ENCODE assay signal across 8 cellular contexts in the genomic region with DNA sequence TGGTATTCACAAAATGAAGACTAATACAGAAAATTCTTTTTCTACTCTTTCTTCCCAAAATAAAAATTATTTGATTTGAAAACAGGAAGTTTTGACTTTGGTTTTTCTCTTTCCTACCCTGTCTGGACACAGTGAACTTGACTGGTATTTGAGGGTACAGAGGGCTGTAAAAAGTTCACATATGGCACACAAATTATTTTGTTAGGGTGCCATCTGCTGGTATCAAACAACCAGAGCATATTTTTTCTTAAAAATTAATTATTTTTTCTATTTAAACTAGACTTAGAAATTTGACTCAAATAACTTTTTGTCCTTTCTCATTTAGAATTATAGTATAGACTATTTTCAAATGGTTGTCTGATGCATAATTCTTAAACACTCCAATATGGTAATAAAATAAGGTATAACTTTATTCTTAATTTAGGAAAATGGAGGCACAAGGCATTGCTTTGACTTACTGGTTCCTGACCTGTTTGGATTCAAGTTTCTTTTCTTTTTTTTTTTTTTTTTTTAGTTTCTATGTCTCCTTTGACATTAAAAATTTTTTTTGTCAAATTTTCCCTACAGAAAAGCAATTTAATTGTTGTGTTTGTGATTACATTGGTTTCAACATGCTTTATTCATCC.
DNase-seq lines count a peak whose midpoint lies in the region; ATAC-seq, FAIRE-seq and TF ChIP-seq lines count a peak whose summit lies in the region.

No MANE protein-coding gene starts in this region.

- FAIRE-seq in GM12892 (lab: Jason Lieb, UNC), result no peak

- H3K9me3 ChIP-seq in heart right ventricle, result peaks cover 0 to 4% (median 0%) of the 10 kb centered on the region in 11 donors

- intact Hi-C loops in heart right ventricle (cut with DNase I), result loop anchor here in 8 of 10 donors (5.0 to 10.0 kb wide), 3 partner anchors 780 to 785 kb away; no protein-coding TSS in a partner anchor
- intact Hi-C loops in left ventricle myocardium superior (cut with micrococcal nuclease), result no loop called here

- no peak for TF ChIP-seq POLR2A in GM12892 (IDR thresholded peaks at IDR 0.05; ENCODE audit: low read depth, low read length)

- no peaks in the 10 kb centered on the region for H3K4me1 Mint-ChIP-seq in type B pancreatic cell (ENCODE audit: unreplicated experiment)
- H3K4me1 Mint-ChIP-seq in activated naive CD8-positive, alpha-beta T cell treated with anti-CD3 and anti-CD28 coated beads, Interleukin-2, amount 50 U/mL, for 24 hours, result no peaks in the 10 kb centered on the region

- DNase-seq in heart right ventricle (no peak), left ventricle myocardium superior (no peak), NCI-H774 (lab: John Stamatoyannopoulos, UW) (peak; percentile 13), fibroblast of the aortic adventitia (ENCODE audit: low read depth) (peak; percentile 61), type B pancreatic cell (ENCODE audit: extremely low spot score, unreplicated experiment) (no peak), GM12892 (ENCODE audit: insufficient read length) (no peak), SK-N-DZ (ENCODE audit: low spot score) (no peak)
- no peak for DNase-seq in activated naive CD8-positive, alpha-beta T cell treated with anti-CD3 and anti-CD28 coated beads, Interleukin-2, amount 50 U/mL, for 24 hours

- H3K36me3 Mint-ChIP-seq in type B pancreatic cell, result no peaks in the 10 kb centered on the region
- H3K36me3 Mint-ChIP-seq in activated naive CD8-positive, alpha-beta T cell treated with anti-CD3 and anti-CD28 coated beads, Interleukin-2, amount 50 U/mL, for 24 hours (ENCODE audit: low read depth), result no peaks in the 10 kb centered on the region

- no peaks in the 10 kb centered on the region for H3K9me3 Mint-ChIP-seq in type B pancreatic cell
- H3K9me3 Mint-ChIP-seq in activated naive CD8-positive, alpha-beta T cell treated with anti-CD3 and anti-CD28 coated beads, Interleukin-2, amount 50 U/mL, for 24 hours, result no peaks in the 10 kb centered on the region

- no peak overlapping the region for H3K27ac ChIP-seq in heart right ventricle

- no peak overlapping the region for H3K4me3 Mint-ChIP-seq in type B pancreatic cell
- no peak overlapping the region for H3K4me3 Mint-ChIP-seq in activated naive CD8-positive, alpha-beta T cell treated with anti-CD3 and anti-CD28 coated beads, Interleukin-2, amount 50 U/mL, for 24 hours

- H3K4me3 ChIP-seq in heart right ventricle, result no peak overlapping the region
- no peak overlapping the region for H3K4me3 ChIP-seq in fibroblast of the aortic adventitia (ENCODE audit: low read depth, low read length)

- no peaks in the 10 kb centered on the region for H3K4me1 ChIP-seq in heart right ventricle

- H3K27ac Mint-ChIP-seq in type B pancreatic cell, result no peak overlapping the region
- no peak overlapping the region for H3K27ac Mint-ChIP-seq in activated naive CD8-positive, alpha-beta T cell treated with anti-CD3 and anti-CD28 coated beads, Interleukin-2, amount 50 U/mL, for 24 hours

- peaks cover 0 to 24% (median 6%) of the 10 kb centered on the region in 7 donors for H3K27me3 ChIP-seq in heart right ventricle

- no peaks in the 10 kb centered on the region for H3K36me3 ChIP-seq in heart right ventricle

- TF ChIP-seq CTCF in heart right ventricle (IDR thresholded peaks at IDR 0.05) (peak in 7 of 9 donors; percentile 33 to 55 (median 41)), fibroblast of the aortic adventitia (IDR thresholded peaks at IDR 0.05; ENCODE audit: insufficient read depth, low read length) (peak; percentile 50), type B pancreatic cell (conservative IDR thresholded peaks at IDR 0.05) (peak; percentile 79)

- ATAC-seq in heart right ventricle, result no peak
- no peak for ATAC-seq in left ventricle myocardium superior
- ATAC-seq in activated naive CD8-positive, alpha-beta T cell treated with anti-CD3 and anti-CD28 coated beads, Interleukin-2, amount 50 U/mL, for 24 hours, result no peak

- H3K27me3 Mint-ChIP-seq in type B pancreatic cell, result peaks cover 29% of the 10 kb centered on the region
- H3K27me3 Mint-ChIP-seq in activated naive CD8-positive, alpha-beta T cell treated with anti-CD3 and anti-CD28 coated beads, Interleukin-2, amount 50 U/mL, for 24 hours, result no peaks in the 10 kb centered on the region

Comparison
In these comparisons a context has a peak if more than half of its experiments do, and no peak if none do; other contexts are left out.
1. DNase-seq: peak in NCI-H774 (single experiment) and fibroblast of the aortic adventitia (single experiment); none in heart right ventricle (0 of 2), left ventricle myocardium superior (single experiment), type B pancreatic cell (single experiment), GM12892 (single experiment), SK-N-DZ (single experiment) and activated naive CD8-positive, alpha-beta T cell treated with anti-CD3 and anti-CD28 coated beads, Interleukin-2, amount 50 U/mL, for 24 hours (single experiment).
2. Peak in every context shown above with its lines, with median percentiles within 50 percentile points of each other: CTCF ChIP-seq.